In genomic region chr4:70788733-70789132, GRCh38 we compare ENCODE assay signal across 28 cellular contexts.
"Had no signal": no experiment of that assay in that cellular context is flagged by ENCODE, and none has a peak within 500 bp of the region (broad histone marks: within the 10 kb centered on the region; RNA-seq: fewer than 3 reads in every experiment).

No MANE protein-coding gene starts in this region.

- H3K79me2 ChIP-seq: hepatocyte had no signal

- H3K9me3 Mint-ChIP-seq: immature natural killer cell; mesothelial cell of epicardium; naive B cell; naive thymus-derived CD8-positive, alpha-beta T cell had no signal

- ATAC-seq: esophagus mucosa; gastroesophageal sphincter; heart left ventricle; left cardiac atrium; left lung; left ventricle myocardium superior; lower lobe of right lung; mucosa of descending colon; naive thymus-derived CD8-positive, alpha-beta T cell had no signal

- H3K27ac ChIP-seq: coronary artery, dorsolateral prefrontal cortex, epithelial cell of prostate, esophagus squamous epithelium, gastroesophageal sphincter, heart left ventricle, hepatocyte, left lung, lower lobe of right lung had no signal

- H3K27ac Mint-ChIP-seq: immature natural killer cell; mesothelial cell of epicardium; naive thymus-derived CD8-positive, alpha-beta T cell had no signal

- H3K9me3 ChIP-seq: esophagus squamous epithelium, gastroesophageal sphincter, heart left ventricle, left lung, lower lobe of right lung, mucosa of descending colon had no signal

- DNase-seq: dermis blood vessel endothelial cell; dorsolateral prefrontal cortex; effector CD4-positive, alpha-beta T cell; effector memory CD4-positive, alpha-beta T cell; erythroblast; esophagus squamous epithelium; foreskin fibroblast; heart left ventricle; hypothalamus; immature natural killer cell; islet precursor cell; left cardiac atrium; left lung; left ventricle myocardium superior; lower lobe of right lung; mesendoderm; mucosa of descending colon; naive B cell; naive thymus-derived CD8-positive, alpha-beta T cell had no signal

- H3K4me3 ChIP-seq: coronary artery, dorsolateral prefrontal cortex, esophagus squamous epithelium, gastroesophageal sphincter, heart left ventricle, hepatocyte, left lung, lower lobe of right lung, mucosa of descending colon had no signal

- H3K4me2 ChIP-seq: hepatocyte had no signal

- H2AFZ ChIP-seq: hepatocyte had no signal

- H3K27me3 ChIP-seq: dorsolateral prefrontal cortex, esophagus squamous epithelium, gastroesophageal sphincter, heart left ventricle, hepatocyte, left lung had no signal

- H3K4me1 Mint-ChIP-seq: immature natural killer cell, mesothelial cell of epicardium had no signal

- FAIRE-seq: colon, endothelial cell of umbilical vein, frontal cortex had no signal

- H3K4me1 ChIP-seq: esophagus squamous epithelium, gastroesophageal sphincter, heart left ventricle, left lung, lower lobe of right lung had no signal

- H3K27me3 Mint-ChIP-seq: naive B cell; naive thymus-derived CD8-positive, alpha-beta T cell had no signal

- H3K4me3 Mint-ChIP-seq: immature natural killer cell; mesothelial cell of epicardium; naive B cell; naive thymus-derived CD8-positive, alpha-beta T cell had no signal
